ENCODE assay signal across 1 cellular context in the genomic region with DNA sequence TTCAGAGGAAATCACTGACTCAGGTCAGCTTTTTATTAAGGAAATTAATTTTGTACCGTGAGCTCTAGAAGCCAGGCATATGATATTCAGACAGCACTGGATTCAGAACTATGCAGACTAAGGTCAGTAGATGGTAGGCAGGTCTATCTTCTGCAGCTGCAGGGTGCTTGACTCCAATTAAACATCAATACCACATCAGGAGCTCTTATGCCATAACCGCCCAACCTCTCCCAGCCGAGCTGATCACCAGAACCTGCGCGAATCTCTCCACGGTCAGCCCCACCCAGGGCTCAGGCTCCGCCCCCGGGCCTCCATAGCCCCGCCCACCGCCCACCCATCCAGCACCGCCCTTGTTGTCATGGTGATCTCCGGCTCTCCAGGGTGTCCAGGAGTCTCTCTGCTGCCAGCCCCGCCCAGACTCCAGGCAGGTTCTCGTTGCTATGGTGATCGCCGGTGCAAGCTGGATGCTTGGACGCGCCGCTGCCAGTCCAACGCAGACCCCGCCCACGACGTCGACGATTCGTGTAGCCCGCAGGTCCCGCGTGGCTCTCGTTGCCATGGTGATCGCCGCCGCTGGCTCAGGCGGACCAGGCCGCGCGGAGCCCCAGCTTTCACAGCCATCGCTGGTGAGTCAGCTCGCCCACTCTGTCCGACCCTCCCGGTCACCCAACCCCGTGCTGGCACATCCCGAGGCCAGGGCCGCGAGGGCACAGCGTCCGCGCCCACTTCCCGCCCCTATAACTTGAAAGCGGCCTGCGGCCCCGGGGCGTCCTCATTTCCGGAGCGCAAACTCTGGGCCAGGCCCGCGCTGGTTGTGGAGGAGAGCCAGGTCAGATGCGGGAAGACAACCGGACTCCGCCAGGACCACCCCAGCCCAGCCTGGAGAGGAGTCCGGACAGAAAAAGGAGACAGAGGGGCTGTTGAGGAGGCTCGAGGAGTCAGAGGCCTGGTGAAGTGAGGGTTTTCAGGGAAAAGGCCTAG.
TF ChIP-seq lines count a peak whose summit lies in the region.

A gene with protein sequence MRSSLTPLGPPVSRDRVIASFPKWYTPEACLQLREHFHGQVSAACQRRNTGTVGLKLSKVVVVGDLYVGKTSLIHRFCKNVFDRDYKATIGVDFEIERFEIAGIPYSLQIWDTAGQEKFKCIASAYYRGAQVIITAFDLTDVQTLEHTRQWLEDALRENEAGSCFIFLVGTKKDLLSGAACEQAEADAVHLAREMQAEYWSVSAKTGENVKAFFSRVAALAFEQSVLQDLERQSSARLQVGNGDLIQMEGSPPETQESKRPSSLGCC (plus strand): TSS at position 552 of the 981 bp plus-strand sequence. CDS start 1,140 bp downstream, outside the sequence.

TF ChIP-seq in HEK293, 187 proteins besides CTCF, POLR2A, EP300 and RAD21 (continued from another document and continues in another):
- TF ChIP-seq, protein P1, sequence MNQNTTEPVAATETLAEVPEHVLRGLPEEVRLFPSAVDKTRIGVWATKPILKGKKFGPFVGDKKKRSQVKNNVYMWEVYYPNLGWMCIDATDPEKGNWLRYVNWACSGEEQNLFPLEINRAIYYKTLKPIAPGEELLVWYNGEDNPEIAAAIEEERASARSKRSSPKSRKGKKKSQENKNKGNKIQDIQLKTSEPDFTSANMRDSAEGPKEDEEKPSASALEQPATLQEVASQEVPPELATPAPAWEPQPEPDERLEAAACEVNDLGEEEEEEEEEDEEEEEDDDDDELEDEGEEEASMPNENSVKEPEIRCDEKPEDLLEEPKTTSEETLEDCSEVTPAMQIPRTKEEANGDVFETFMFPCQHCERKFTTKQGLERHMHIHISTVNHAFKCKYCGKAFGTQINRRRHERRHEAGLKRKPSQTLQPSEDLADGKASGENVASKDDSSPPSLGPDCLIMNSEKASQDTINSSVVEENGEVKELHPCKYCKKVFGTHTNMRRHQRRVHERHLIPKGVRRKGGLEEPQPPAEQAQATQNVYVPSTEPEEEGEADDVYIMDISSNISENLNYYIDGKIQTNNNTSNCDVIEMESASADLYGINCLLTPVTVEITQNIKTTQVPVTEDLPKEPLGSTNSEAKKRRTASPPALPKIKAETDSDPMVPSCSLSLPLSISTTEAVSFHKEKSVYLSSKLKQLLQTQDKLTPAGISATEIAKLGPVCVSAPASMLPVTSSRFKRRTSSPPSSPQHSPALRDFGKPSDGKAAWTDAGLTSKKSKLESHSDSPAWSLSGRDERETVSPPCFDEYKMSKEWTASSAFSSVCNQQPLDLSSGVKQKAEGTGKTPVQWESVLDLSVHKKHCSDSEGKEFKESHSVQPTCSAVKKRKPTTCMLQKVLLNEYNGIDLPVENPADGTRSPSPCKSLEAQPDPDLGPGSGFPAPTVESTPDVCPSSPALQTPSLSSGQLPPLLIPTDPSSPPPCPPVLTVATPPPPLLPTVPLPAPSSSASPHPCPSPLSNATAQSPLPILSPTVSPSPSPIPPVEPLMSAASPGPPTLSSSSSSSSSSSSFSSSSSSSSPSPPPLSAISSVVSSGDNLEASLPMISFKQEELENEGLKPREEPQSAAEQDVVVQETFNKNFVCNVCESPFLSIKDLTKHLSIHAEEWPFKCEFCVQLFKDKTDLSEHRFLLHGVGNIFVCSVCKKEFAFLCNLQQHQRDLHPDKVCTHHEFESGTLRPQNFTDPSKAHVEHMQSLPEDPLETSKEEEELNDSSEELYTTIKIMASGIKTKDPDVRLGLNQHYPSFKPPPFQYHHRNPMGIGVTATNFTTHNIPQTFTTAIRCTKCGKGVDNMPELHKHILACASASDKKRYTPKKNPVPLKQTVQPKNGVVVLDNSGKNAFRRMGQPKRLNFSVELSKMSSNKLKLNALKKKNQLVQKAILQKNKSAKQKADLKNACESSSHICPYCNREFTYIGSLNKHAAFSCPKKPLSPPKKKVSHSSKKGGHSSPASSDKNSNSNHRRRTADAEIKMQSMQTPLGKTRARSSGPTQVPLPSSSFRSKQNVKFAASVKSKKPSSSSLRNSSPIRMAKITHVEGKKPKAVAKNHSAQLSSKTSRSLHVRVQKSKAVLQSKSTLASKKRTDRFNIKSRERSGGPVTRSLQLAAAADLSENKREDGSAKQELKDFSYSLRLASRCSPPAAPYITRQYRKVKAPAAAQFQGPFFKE (tag by site-specific recombination; IDR thresholded peaks at IDR 0.05; ENCODE audit: borderline replicate concordance), result no peak
- TF ChIP-seq ZNF530 (tag by site-specific recombination; IDR thresholded peaks at IDR 0.05; ENCODE audit: low read depth) (no peak), YY2 (tag by site-specific recombination; IDR thresholded peaks at IDR 0.05) (no peak), ZBTB21 (tag by site-specific recombination; IDR thresholded peaks at IDR 0.05) (no peak), HOXA7 (CRISPR knock-in tag; IDR thresholded peaks at IDR 0.05; ENCODE audit: borderline replicate concordance) (no peak), ZSCAN16 (tag by site-specific recombination; IDR thresholded peaks at IDR 0.05) (no peak), GLIS1 (tag by site-specific recombination; IDR thresholded peaks at IDR 0.05) (peak; percentile 58; the same call in 1 of the 2 replicates), HOXD13 (CRISPR knock-in tag; IDR thresholded peaks at IDR 0.05; ENCODE audit: borderline replicate concordance) (no peak), ZNF211 (tag by site-specific recombination; IDR thresholded peaks at IDR 0.05; ENCODE audit: low read depth) (no peak), SALL2 (tag by site-specific recombination; IDR thresholded peaks at IDR 0.05; ENCODE audit: borderline replicate concordance) (no peak), ZNF404 (tag by site-specific recombination; IDR thresholded peaks at IDR 0.05) (no peak), ZFP3 (tag by site-specific recombination; IDR thresholded peaks at IDR 0.05; ENCODE audit: low read depth) (no peak), ZNF514 (tag by site-specific recombination; IDR thresholded peaks at IDR 0.05) (no peak), ZNF600 (tag by site-specific recombination; IDR thresholded peaks at IDR 0.05) (peak; percentile 41; the same call in 1 of the 2 replicates), ZNF558 (tag by site-specific recombination; IDR thresholded peaks at IDR 0.05) (no peak), KLF8 (tag by site-specific recombination; IDR thresholded peaks at IDR 0.05) (no peak; the same call in 1 of the 2 replicates), HOXC10 (CRISPR knock-in tag; IDR thresholded peaks at IDR 0.05) (no peak), ZNF571 (tag by site-specific recombination; IDR thresholded peaks at IDR 0.05) (no peak), RBAK (tag by site-specific recombination; IDR thresholded peaks at IDR 0.05) (no peak), ZNF521 (tag by site-specific recombination; IDR thresholded peaks at IDR 0.05) (no peak), SP7 (tag by site-specific recombination; IDR thresholded peaks at IDR 0.05) (peak; percentile 72), ZFHX2 (tag by site-specific recombination; conservative IDR thresholded peaks at IDR 0.05) (peak; percentile 96), ZNF707 (tag by site-specific recombination; IDR thresholded peaks at IDR 0.05) (no peak), ZNF248 (tag by site-specific recombination; IDR thresholded peaks at IDR 0.05) (no peak), KLF16 (tag by site-specific recombination; IDR thresholded peaks at IDR 0.05) (peak; percentile 57; the same call in 1 of the 2 replicates), ZNF843 (tag by site-specific recombination; IDR thresholded peaks at IDR 0.05) (no peak), ZNF157 (tag by site-specific recombination; IDR thresholded peaks at IDR 0.05) (no peak), ZNF654 (tag by site-specific recombination; IDR thresholded peaks at IDR 0.05; ENCODE audit: low read depth) (no peak), ZNF777 (tag by site-specific recombination; IDR thresholded peaks at IDR 0.05; ENCODE audit: borderline replicate concordance) (no peak)
- TF ChIP-seq, protein P2, sequence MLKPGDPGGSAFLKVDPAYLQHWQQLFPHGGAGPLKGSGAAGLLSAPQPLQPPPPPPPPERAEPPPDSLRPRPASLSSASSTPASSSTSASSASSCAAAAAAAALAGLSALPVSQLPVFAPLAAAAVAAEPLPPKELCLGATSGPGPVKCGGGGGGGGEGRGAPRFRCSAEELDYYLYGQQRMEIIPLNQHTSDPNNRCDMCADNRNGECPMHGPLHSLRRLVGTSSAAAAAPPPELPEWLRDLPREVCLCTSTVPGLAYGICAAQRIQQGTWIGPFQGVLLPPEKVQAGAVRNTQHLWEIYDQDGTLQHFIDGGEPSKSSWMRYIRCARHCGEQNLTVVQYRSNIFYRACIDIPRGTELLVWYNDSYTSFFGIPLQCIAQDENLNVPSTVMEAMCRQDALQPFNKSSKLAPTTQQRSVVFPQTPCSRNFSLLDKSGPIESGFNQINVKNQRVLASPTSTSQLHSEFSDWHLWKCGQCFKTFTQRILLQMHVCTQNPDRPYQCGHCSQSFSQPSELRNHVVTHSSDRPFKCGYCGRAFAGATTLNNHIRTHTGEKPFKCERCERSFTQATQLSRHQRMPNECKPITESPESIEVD (tag by site-specific recombination; IDR thresholded peaks at IDR 0.05), result no peak
- TF ChIP-seq, protein P3, sequence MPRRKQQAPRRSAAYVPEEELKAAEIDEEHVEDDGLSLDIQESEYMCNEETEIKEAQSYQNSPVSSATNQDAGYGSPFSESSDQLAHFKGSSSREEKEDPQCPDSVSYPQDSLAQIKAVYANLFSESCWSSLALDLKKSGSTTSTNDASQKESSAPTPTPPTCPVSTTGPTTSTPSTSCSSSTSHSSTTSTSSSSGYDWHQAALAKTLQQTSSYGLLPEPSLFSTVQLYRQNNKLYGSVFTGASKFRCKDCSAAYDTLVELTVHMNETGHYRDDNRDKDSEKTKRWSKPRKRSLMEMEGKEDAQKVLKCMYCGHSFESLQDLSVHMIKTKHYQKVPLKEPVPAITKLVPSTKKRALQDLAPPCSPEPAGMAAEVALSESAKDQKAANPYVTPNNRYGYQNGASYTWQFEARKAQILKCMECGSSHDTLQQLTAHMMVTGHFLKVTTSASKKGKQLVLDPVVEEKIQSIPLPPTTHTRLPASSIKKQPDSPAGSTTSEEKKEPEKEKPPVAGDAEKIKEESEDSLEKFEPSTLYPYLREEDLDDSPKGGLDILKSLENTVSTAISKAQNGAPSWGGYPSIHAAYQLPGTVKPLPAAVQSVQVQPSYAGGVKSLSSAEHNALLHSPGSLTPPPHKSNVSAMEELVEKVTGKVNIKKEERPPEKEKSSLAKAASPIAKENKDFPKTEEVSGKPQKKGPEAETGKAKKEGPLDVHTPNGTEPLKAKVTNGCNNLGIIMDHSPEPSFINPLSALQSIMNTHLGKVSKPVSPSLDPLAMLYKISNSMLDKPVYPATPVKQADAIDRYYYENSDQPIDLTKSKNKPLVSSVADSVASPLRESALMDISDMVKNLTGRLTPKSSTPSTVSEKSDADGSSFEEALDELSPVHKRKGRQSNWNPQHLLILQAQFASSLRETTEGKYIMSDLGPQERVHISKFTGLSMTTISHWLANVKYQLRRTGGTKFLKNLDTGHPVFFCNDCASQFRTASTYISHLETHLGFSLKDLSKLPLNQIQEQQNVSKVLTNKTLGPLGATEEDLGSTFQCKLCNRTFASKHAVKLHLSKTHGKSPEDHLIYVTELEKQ (tag by site-specific recombination; IDR thresholded peaks at IDR 0.05; ENCODE audit: borderline replicate concordance), result no peak
- TF ChIP-seq, protein P4, sequence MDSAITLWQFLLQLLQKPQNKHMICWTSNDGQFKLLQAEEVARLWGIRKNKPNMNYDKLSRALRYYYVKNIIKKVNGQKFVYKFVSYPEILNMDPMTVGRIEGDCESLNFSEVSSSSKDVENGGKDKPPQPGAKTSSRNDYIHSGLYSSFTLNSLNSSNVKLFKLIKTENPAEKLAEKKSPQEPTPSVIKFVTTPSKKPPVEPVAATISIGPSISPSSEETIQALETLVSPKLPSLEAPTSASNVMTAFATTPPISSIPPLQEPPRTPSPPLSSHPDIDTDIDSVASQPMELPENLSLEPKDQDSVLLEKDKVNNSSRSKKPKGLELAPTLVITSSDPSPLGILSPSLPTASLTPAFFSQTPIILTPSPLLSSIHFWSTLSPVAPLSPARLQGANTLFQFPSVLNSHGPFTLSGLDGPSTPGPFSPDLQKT (IDR thresholded peaks at IDR 0.05; ENCODE audit: borderline replicate concordance, low read depth, low read length), result no peak; the same call in 1 of the 2 replicates
- TF ChIP-seq, protein P5, sequence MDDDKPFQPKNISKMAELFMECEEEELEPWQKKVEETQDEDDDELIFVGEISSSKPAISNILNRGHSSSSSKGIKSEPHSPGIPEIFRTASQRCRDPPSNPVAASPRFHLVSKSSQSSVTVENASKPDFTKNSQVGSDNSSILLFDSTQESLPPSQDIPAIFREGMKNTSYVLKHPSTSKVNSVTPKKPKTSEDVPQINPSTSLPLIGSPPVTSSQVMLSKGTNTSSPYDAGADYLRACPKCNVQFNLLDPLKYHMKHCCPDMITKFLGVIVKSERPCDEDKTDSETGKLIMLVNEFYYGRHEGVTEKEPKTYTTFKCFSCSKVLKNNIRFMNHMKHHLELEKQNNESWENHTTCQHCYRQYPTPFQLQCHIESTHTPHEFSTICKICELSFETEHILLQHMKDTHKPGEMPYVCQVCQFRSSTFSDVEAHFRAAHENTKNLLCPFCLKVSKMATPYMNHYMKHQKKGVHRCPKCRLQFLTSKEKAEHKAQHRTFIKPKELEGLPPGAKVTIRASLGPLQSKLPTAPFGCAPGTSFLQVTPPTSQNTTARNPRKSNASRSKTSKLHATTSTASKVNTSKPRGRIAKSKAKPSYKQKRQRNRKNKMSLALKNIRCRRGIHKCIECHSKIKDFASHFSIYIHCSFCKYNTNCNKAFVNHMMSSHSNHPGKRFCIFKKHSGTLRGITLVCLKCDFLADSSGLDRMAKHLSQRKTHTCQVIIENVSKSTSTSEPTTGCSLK (tag by site-specific recombination; IDR thresholded peaks at IDR 0.05), result no peak
- TF ChIP-seq, protein P6, sequence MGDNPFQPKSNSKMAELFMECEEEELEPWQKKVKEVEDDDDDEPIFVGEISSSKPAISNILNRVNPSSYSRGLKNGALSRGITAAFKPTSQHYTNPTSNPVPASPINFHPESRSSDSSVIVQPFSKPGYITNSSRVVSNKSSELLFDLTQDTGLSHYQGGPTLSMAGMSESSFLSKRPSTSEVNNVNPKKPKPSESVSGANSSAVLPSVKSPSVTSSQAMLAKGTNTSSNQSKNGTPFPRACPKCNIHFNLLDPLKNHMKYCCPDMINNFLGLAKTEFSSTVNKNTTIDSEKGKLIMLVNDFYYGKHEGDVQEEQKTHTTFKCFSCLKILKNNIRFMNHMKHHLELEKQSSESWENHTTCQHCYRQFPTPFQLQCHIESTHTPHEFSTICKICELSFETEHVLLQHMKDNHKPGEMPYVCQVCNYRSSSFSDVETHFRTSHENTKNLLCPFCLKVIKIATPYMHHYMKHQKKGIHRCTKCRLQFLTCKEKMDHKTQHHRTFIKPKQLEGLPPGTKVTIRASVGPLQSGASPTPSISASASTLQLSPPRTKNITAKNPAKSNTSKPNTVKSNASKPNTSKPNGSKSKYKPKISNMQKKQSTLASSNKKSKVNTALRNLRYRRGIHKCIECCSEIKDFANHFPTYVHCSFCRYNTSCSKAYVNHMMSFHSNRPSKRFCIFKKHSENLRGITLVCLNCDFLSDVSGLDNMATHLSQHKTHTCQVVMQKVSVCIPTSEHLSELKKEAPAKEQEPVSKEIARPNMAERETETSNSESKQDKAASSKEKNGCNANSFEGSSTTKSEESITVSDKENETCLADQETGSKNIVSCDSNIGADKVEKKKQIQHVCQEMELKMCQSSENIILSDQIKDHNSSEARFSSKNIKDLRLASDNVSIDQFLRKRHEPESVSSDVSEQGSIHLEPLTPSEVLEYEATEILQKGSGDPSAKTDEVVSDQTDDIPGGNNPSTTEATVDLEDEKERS (tag by site-specific recombination; IDR thresholded peaks at IDR 0.05), result no peak
